ENCODE assay signal across 12 cellular contexts in genomic region chr11:61978703-61979661, GRCh38. TPM values are rescaled to one million over a fixed set of nuclear protein-coding genes. Genes with fewer than 3 reads are reported as not detected.
DNase-seq lines count a peak whose midpoint lies in the region; ATAC-seq, FAIRE-seq and TF ChIP-seq lines count a peak whose summit lies in the region.
"Had no signal": no experiment of that assay in that cellular context is flagged by ENCODE, and none has a peak within 500 bp of the region (broad histone marks: within the 10 kb centered on the region; RNA-seq: fewer than 3 reads in every experiment).

No MANE protein-coding gene starts in this region.

- H3K4me1 ChIP-seq in pancreas, result peaks cover 21 to 46% (median 25%) of the 10 kb centered on the region in 3 donors
- H3K4me1 ChIP-seq in CD8-positive, alpha-beta memory T cell (ENCODE audit: insufficient read depth, low read length), result no peaks in the 10 kb centered on the region

- peak overlapping the region; percentile 33 to 99 (median 60) for H3K27ac ChIP-seq in pancreas
- H3K27ac ChIP-seq in CD8-positive, alpha-beta memory T cell (ENCODE audit: low read depth, low read length), result no peak overlapping the region

- no peak for TF ChIP-seq CTCF in AG10803 (conservative IDR thresholded peaks at IDR 0.05; ENCODE audit: low read length)
- no peak for TF ChIP-seq CTCF in pancreas (IDR thresholded peaks at IDR 0.05)

- POLR2A ChIA-PET in CD8-positive, alpha-beta memory T cell (lab: Charles Lee), result interaction anchor here (1.2 kb wide), 1 partner anchor 11 kb away, joined by 3 read pairs; no protein-coding TSS in a partner anchor

- H3K36me3 ChIP-seq in pancreas, result no peaks in the 10 kb centered on the region
- H3K36me3 ChIP-seq in CD8-positive, alpha-beta memory T cell (ENCODE audit: insufficient read depth, low read length), result no peaks in the 10 kb centered on the region

- DNase-seq in AG10803 (ENCODE audit: low read depth) (peak; percentile 70), amniotic stem cell (lab: John Stamatoyannopoulos, UW) (peak; percentile 42), Right ventricle myocardium superior (no peak), pancreas (peak in 2 of 6 donors; percentile 34 to 50)
- no peak for DNase-seq in CD8-positive, alpha-beta memory T cell
- DNase-seq: CD4-positive, alpha-beta T cell; NCI-H69 had no signal

- CTCF ChIA-PET in CD8-positive, alpha-beta memory T cell (lab: Charles Lee), result no interaction called here

- H3K4me3 Mint-ChIP-seq in CD8-positive, alpha-beta memory T cell, result no peak overlapping the region
- H3K4me3 Mint-ChIP-seq: activated T-helper 17 cell treated with anti-CD3 and anti-CD28 coated beads, Interleukin-2, amount 50 U/mL, for 72 hours; CD4-positive, alpha-beta T cell had no signal

- H3K36me3 Mint-ChIP-seq in CD8-positive, alpha-beta memory T cell, result peaks cover 0 to 5% (median 2%) of the 10 kb centered on the region in 3 donors

- ATAC-seq in Right ventricle myocardium superior (ENCODE audit: poor library complexity) (peak; percentile 76), pancreas (peak in 3 of 4 donors; percentile 3 to 29 (median 11)), HG03565 (IDR thresholded peaks at IDR 0.05; ENCODE audit: unreplicated experiment) (no peak), esophagus mucosa (no peak), HG02588 (IDR thresholded peaks at IDR 0.05; ENCODE audit: unreplicated experiment) (no peak)
- ATAC-seq: activated T-helper 17 cell treated with anti-CD3 and anti-CD28 coated beads, Interleukin-2, amount 50 U/mL, for 72 hours had no signal

- H3K9me3 Mint-ChIP-seq in CD8-positive, alpha-beta memory T cell, result no peaks in the 10 kb centered on the region
- H3K9me3 Mint-ChIP-seq: activated T-helper 17 cell treated with anti-CD3 and anti-CD28 coated beads, Interleukin-2, amount 50 U/mL, for 72 hours; CD4-positive, alpha-beta T cell had no signal

- WGBS in pancreas, 2 donors, result 54 to 57% methylated on average over 17 of the region's 17 CpGs

- H3K27me3 Mint-ChIP-seq in CD8-positive, alpha-beta memory T cell, result peaks cover 0 to 2% of the 10 kb centered on the region in 2 donors
- H3K27me3 Mint-ChIP-seq: activated T-helper 17 cell treated with anti-CD3 and anti-CD28 coated beads, Interleukin-2, amount 50 U/mL, for 72 hours; CD4-positive, alpha-beta T cell had no signal

- H3K27me3 ChIP-seq in pancreas, result no peaks in the 10 kb centered on the region
- H3K27me3 ChIP-seq in CD8-positive, alpha-beta memory T cell (ENCODE audit: insufficient read depth, low read length, poor library complexity, severe bottlenecking), result no peaks in the 10 kb centered on the region

- H3K4me3 ChIP-seq in AG10803 (ENCODE audit: low read length) (no peak overlapping the region), pancreas (peak overlapping the region in 2 of 4 donors; percentile 45 to 46)
- H3K4me3 ChIP-seq in CD8-positive, alpha-beta memory T cell (ENCODE audit: low read length), result no peak overlapping the region

- peak overlapping the region in 4 of 8 donors; percentile 23 to 85 (median 46) for H3K27ac Mint-ChIP-seq in CD8-positive, alpha-beta memory T cell
- H3K27ac Mint-ChIP-seq: activated T-helper 17 cell treated with anti-CD3 and anti-CD28 coated beads, Interleukin-2, amount 50 U/mL, for 72 hours; CD4-positive, alpha-beta T cell had no signal

- intact Hi-C loops in Right ventricle myocardium superior (cut with DNase I), result no loop called here
- intact Hi-C loops in pancreas (cut with DNase I), result no loop called here

- no peaks in the 10 kb centered on the region for H3K9me3 ChIP-seq in pancreas
- no peaks in the 10 kb centered on the region for H3K9me3 ChIP-seq in CD8-positive, alpha-beta memory T cell (ENCODE audit: low read length)

- peaks cover 0 to 2% (median 0%) of the 10 kb centered on the region in 3 donors for H3K4me1 Mint-ChIP-seq in CD8-positive, alpha-beta memory T cell
- H3K4me1 Mint-ChIP-seq: activated T-helper 17 cell treated with anti-CD3 and anti-CD28 coated beads, Interleukin-2, amount 50 U/mL, for 72 hours had no signal

- no peak for FAIRE-seq in pancreas (lab: Jason Lieb, UNC)
- FAIRE-seq: GM12891 had no signal

RNA-seq across cellular contexts. Expression of gene FTH1, which starts 11.5 kb away (rescaled TPM):
- 2,228 TPM for total RNA-seq in Right ventricle myocardium superior
- 1,000 to 10,000 TPM; 1,217 to 1,772 (median 1,396) TPM for total RNA-seq in pancreas
- 1,000 to 10,000 TPM; 1,114 to 1,632 TPM for polyA plus RNA-seq in pancreas
- 100 to 1,000 TPM; 490 to 506 TPM for total RNA-seq in CD8-positive, alpha-beta memory T cell
- polyA plus RNA-seq in CD8-positive, alpha-beta memory T cell, result 2,741 TPM
- total RNA-seq in esophagus mucosa, result 911 TPM

RNA-seq across cellular contexts. Expression of gene BEST1, which starts 28.8 kb away (rescaled TPM):
- total RNA-seq in Right ventricle myocardium superior (1.3 TPM), pancreas (1 to 10 TPM in 3 of 6 donors, under 1 TPM in 3; 0.43 to 2.4 (median 0.98) TPM), esophagus mucosa (0.44 TPM)
- 1 to 10 TPM; 1.2 to 1.7 TPM for polyA plus RNA-seq in pancreas
- under 1 TPM in 1 of 2 experiments, not detected in 1; 0.09 TPM for total RNA-seq in CD8-positive, alpha-beta memory T cell
- 1.5 TPM for polyA plus RNA-seq in CD8-positive, alpha-beta memory T cell

Comparison
In these comparisons a context has a peak if more than half of its experiments do, and no peak if none do; other contexts are left out.
1. DNase-seq: peak in AG10803 (single experiment) and amniotic stem cell (single experiment); none in Right ventricle myocardium superior (single experiment) and CD8-positive, alpha-beta memory T cell (0 of 5).
2. ATAC-seq: peak in Right ventricle myocardium superior (single experiment) and pancreas (3 of 4); none in HG03565 (single experiment), esophagus mucosa (single experiment) and HG02588 (single experiment).